In genomic region chr6:13260831-13261230, GRCh38 we compare ENCODE assay signal across 17 cellular contexts.
DNase-seq lines count a peak whose midpoint lies in the region; ATAC-seq and TF ChIP-seq lines count a peak whose summit lies in the region.
"Had no signal": no experiment of that assay in that cellular context is flagged by ENCODE, and none has a peak within 500 bp of the region (broad histone marks: within the 10 kb centered on the region; RNA-seq: fewer than 3 reads in every experiment).

No MANE protein-coding gene starts in this region.

- TF ChIP-seq CTCF in OCI-LY1 (IDR thresholded peaks at IDR 0.05; ENCODE audit: low read length) (no peak), thyroid gland (IDR thresholded peaks at IDR 0.05) (no peak), foreskin fibroblast (IDR thresholded peaks at IDR 0.05; ENCODE audit: low read depth, low read length) (no peak)

- intact Hi-C loops in thyroid gland (cut with DNase I) = no loop called here

- peaks cover 58% of the 10 kb centered on the region for H3K4me1 ChIP-seq in OCI-LY1 (ENCODE audit: insufficient read depth, low read length, severe bottlenecking)
- no peaks in the 10 kb centered on the region for H3K4me1 ChIP-seq in thyroid gland

- no peaks in the 10 kb centered on the region for H3K9me2 ChIP-seq in OCI-LY1 (ENCODE audit: low read depth, low read length)

- WGBS in thyroid gland, 2 donors = 89 to 92% methylated on average over 5 of the region's 5 CpGs

- 0 out of 2 replicates have a peak overlapping the region, but pooled peaks have one; percentile 10 for H2AFZ ChIP-seq in OCI-LY1 (ENCODE audit: low read length)

- no peaks in the 10 kb centered on the region for H3K27me3 ChIP-seq in OCI-LY1 (ENCODE audit: insufficient read depth, low read length)
- no peaks in the 10 kb centered on the region for H3K27me3 ChIP-seq in thyroid gland

- ATAC-seq in GM18498 (IDR thresholded peaks at IDR 0.05; ENCODE audit: unreplicated experiment) (peak; percentile 36), HG02938 (IDR thresholded peaks at IDR 0.05; ENCODE audit: unreplicated experiment) (peak; percentile 34), HG03139 (IDR thresholded peaks at IDR 0.05; ENCODE audit: unreplicated experiment) (no peak)
- ATAC-seq: natural killer cell treated with Interleukin-12 subunit alpha and Interleukin-12 subunit beta and Interleukin-15 and Interleukin-18, amount 100 ng/mL, for 72 hours; SK-N-SH treated with all-trans-retinoic acid at 6 μM for 48 hours had no signal

- H3K9ac ChIP-seq in OCI-LY1 (ENCODE audit: low read length) = peak overlapping the region; percentile 53
- H3K9ac ChIP-seq: KMS-11 had no signal

- TF ChIP-seq POLR2A in thyroid gland (IDR thresholded peaks at IDR 0.05) = no peak

- H3K36me3 ChIP-seq in OCI-LY1 (ENCODE audit: insufficient read depth, low read length) (no peaks in the 10 kb centered on the region), thyroid gland (no peaks in the 10 kb centered on the region)

- H3K27ac ChIP-seq in OCI-LY1 (ENCODE audit: low read depth, low read length, poor library complexity, severe bottlenecking) (peak overlapping the region; percentile 94), thyroid gland (no peak overlapping the region)
- H3K27ac ChIP-seq: KMS-11 had no signal

- H3K9me3 ChIP-seq in OCI-LY1 (ENCODE audit: low read length) = no peaks in the 10 kb centered on the region
- H3K9me3 ChIP-seq in thyroid gland = no peaks in the 10 kb centered on the region

- H3F3A ChIP-seq in OCI-LY1 (ENCODE audit: insufficient read depth, low read length) = no peaks in the 10 kb centered on the region

- DNase-seq in stimulated activated CD8-positive, alpha-beta memory T cell treated with anti-CD3 and anti-CD28 coated beads, Interleukin-4, amount 100 ng/mL, for 48 hours = no peak
- no peak for DNase-seq in thyroid gland
- DNase-seq in foreskin fibroblast = no peak
- DNase-seq: activated CD4-positive, alpha-beta T cell treated with anti-CD3 and anti-CD28 coated beads for 4 hours; activated effector memory CD4-positive, alpha-beta T cell treated with anti-CD3 and anti-CD28 coated beads, Interleukin-2, amount 50 U/mL, for 16 hours; activated naive CD8-positive, alpha-beta T cell treated with anti-CD3 and anti-CD28 coated beads, Interleukin-2, amount 50 U/mL, for 24 hours; activated T-cell treated with anti-CD3 and anti-CD28 coated beads, Interleukin-2, amount 50 U/mL, for 1 hour; CD4-positive, alpha-beta memory T cell; DMS 273 treated with DMSO at 0.1 percent for 48 hours; NCI-H1694 treated with DMSO at 0.1 percent for 48 hours had no signal

- H3K79me2 ChIP-seq in OCI-LY1 (ENCODE audit: insufficient read depth, low read length) = no peaks in the 10 kb centered on the region

- peak overlapping the region; percentile 65 for H3K4me2 ChIP-seq in OCI-LY1 (ENCODE audit: low read length)
- H3K4me2 ChIP-seq: KMS-11 had no signal

- H3K4me3 ChIP-seq in OCI-LY1 (ENCODE audit: low read depth, low read length, poor library complexity, severe bottlenecking) (peak overlapping the region; percentile 36), thyroid gland (replicated peaks in 1 of 3) (no peak overlapping the region), foreskin fibroblast (ENCODE audit: low read depth in 1 of 2, low read length in 2 of 2) (no peak overlapping the region)

- no peaks in the 10 kb centered on the region for H4K20me1 ChIP-seq in OCI-LY1 (ENCODE audit: insufficient read depth, low read length)
